In genomic region chr7:43439631-43440401, GRCh38 we compare ENCODE assay signal across 8 cellular contexts.
DNase-seq lines count a peak whose midpoint lies in the region; ATAC-seq and TF ChIP-seq lines count a peak whose summit lies in the region.

No MANE protein-coding gene starts in this region.

- peak; percentile 79 for TF ChIP-seq CTCF in AG09319 (IDR thresholded peaks at IDR 0.05; ENCODE audit: low read depth, low read length)

- no peaks in the 10 kb centered on the region for H3K9me3 Mint-ChIP-seq in activated naive CD4-positive, alpha-beta T cell treated with anti-CD3 and anti-CD28 coated beads, Interleukin-2, amount 50 U/mL, for 72 hours

- DNase-seq in AG09319 (ENCODE audit: extremely low read depth, low read depth) (no peak), HT1080 (ENCODE audit: low read depth) (peak; percentile 25), SK-N-DZ (ENCODE audit: low spot score) (peak; percentile 20), iPS DF 4.7 (ENCODE audit: extremely low read depth, low spot score) (peak; percentile 60)
- DNase-seq in activated naive CD4-positive, alpha-beta T cell treated with anti-CD3 and anti-CD28 coated beads, Interleukin-2, amount 50 U/mL, for 72 hours (ENCODE audit: low spot score in 2 of 2), result peak in 1 of 2 donors; percentile 62
- DNase-seq in stimulated activated CD4-positive, alpha-beta T cell treated with anti-CD3 and anti-CD28 coated beads, Interleukin-2, amount 100 ng/mL, for 24 hours, result peak; percentile 66 to 70

- no peak overlapping the region for H3K27ac Mint-ChIP-seq in activated naive CD4-positive, alpha-beta T cell treated with anti-CD3 and anti-CD28 coated beads, Interleukin-2, amount 50 U/mL, for 72 hours

- no peaks in the 10 kb centered on the region for H3K36me3 Mint-ChIP-seq in activated naive CD4-positive, alpha-beta T cell treated with anti-CD3 and anti-CD28 coated beads, Interleukin-2, amount 50 U/mL, for 72 hours

- ATAC-seq in GM18868 (IDR thresholded peaks at IDR 0.05; ENCODE audit: unreplicated experiment) (peak; percentile 73), GM19467 (IDR thresholded peaks at IDR 0.05; ENCODE audit: unreplicated experiment) (no peak)
- ATAC-seq in activated naive CD4-positive, alpha-beta T cell treated with anti-CD3 and anti-CD28 coated beads, Interleukin-2, amount 50 U/mL, for 72 hours, result peak; percentile 69 to 80
